In genomic region chr22:23280356-23281052, GRCh38 we compare ENCODE assay signal across 15 cellular contexts.
DNase-seq lines count a peak whose midpoint lies in the region; ATAC-seq, FAIRE-seq and TF ChIP-seq lines count a peak whose summit lies in the region.
"Had no signal": no experiment of that assay in that cellular context is flagged by ENCODE, and none has a peak within 500 bp of the region (broad histone marks: within the 10 kb centered on the region; RNA-seq: fewer than 3 reads in every experiment).

No MANE protein-coding gene starts in this region.

- ATAC-seq in activated T-cell treated with anti-CD3 and anti-CD28 coated beads, Interleukin-2, amount 50 U/mL, for 72 hours (replicated peaks in 1 of 2) = no peak
- ATAC-seq in K562 (no peak), upper lobe of right lung (no peak), HG02678 (IDR thresholded peaks at IDR 0.05; ENCODE audit: unreplicated experiment) (no peak)

- peaks cover 0 to 27% of the 10 kb centered on the region in 2 experiments; a peak in 2 of 5 replicates for H3K4me1 ChIP-seq in K562 (replicated peaks in 1 of 2; ENCODE audit: control insufficient read depth in 2 of 2, insufficient read depth in 2 of 2, low read length in 2 of 2)
- H3K4me1 ChIP-seq in mesenchymal stem cell (ENCODE audit: control insufficient read depth, insufficient read depth, low read depth, low read length) = peaks cover 25% of the 10 kb centered on the region
- peaks cover 29% of the 10 kb centered on the region for H3K4me1 ChIP-seq in upper lobe of right lung
- peaks cover 1% of the 10 kb centered on the region for H3K4me1 ChIP-seq in ovary (ENCODE audit: insufficient read depth)

- H3K27me3 Mint-ChIP-seq in activated T-cell treated with anti-CD3 and anti-CD28 coated beads, Interleukin-2, amount 50 U/mL, for 72 hours (ENCODE audit: low read depth) = no peaks in the 10 kb centered on the region
- H3K27me3 Mint-ChIP-seq: stimulated activated naive B cell treated with anti-CD40 and anti-IgM and Interleukin-4, amounts not matched to agents 10 μg/mL and 1 μg/mL and 100 μg/mL, for 72 hours had no signal

- H3K27me3 ChIP-seq in K562 (ENCODE audit: control insufficient read depth in 2 of 2, insufficient read depth in 2 of 2, low read length in 2 of 2) (no peaks in the 10 kb centered on the region), mesenchymal stem cell (ENCODE audit: control insufficient read depth in 1 of 2, insufficient read depth in 1 of 2, low read length in 2 of 2) (no peaks in the 10 kb centered on the region), upper lobe of right lung (no peaks in the 10 kb centered on the region), ovary (no peaks in the 10 kb centered on the region)

- H3K4me1 Mint-ChIP-seq in activated T-cell treated with anti-CD3 and anti-CD28 coated beads, Interleukin-2, amount 50 U/mL, for 72 hours (ENCODE audit: low read depth) = peaks cover 29% of the 10 kb centered on the region
- H3K4me1 Mint-ChIP-seq: mesothelial cell of epicardium had no signal

- no peak for FAIRE-seq in K562 (lab: Jason Lieb, UNC)
- FAIRE-seq: colon had no signal

- H3K9me3 ChIP-seq in K562 (replicated peaks; ENCODE audit: control insufficient read depth, insufficient read depth, low read depth, low read length) = no peaks in the 10 kb centered on the region
- H3K9me3 ChIP-seq in mesenchymal stem cell (ENCODE audit: control insufficient read depth, low read length) = no peaks in the 10 kb centered on the region
- H3K9me3 ChIP-seq in upper lobe of right lung = no peaks in the 10 kb centered on the region
- no peaks in the 10 kb centered on the region for H3K9me3 ChIP-seq in ovary

- peaks cover 2% of the 10 kb centered on the region for H3K79me1 ChIP-seq in mesenchymal stem cell (replicated peaks; ENCODE audit: low read length, poor library complexity, severe bottlenecking)

- H3K36me3 ChIP-seq in K562 (ENCODE audit: control insufficient read depth, insufficient read depth, low read length) (peaks cover 94% of the 10 kb centered on the region; the same call in 2 of the 3 replicates), mesenchymal stem cell (ENCODE audit: control insufficient read depth in 1 of 2, insufficient read depth in 2 of 2, low read depth in 1 of 2, low read length in 2 of 2) (peaks cover 67 to 81% of the 10 kb centered on the region in 2 experiments), upper lobe of right lung (peaks cover 29% of the 10 kb centered on the region), ovary (no peaks in the 10 kb centered on the region)

- TF ChIP-seq CTCF in K562 (IDR thresholded peaks at IDR 0.05 in 2 of 3, conservative IDR thresholded peaks at IDR 0.05 in 1 of 3; ENCODE audit: insufficient read depth in 2 of 3, low read depth in 1 of 3, low read length in 3 of 3) (peak in 1 of 3 experiments; percentile 4; a peak in 1 of 6 replicates), upper lobe of right lung (IDR thresholded peaks at IDR 0.05) (no peak), ovary (IDR thresholded peaks at IDR 0.05) (no peak)

- no TSS peak for BruUV-seq in K562 (replicated peaks; lab: Mats Ljungman, UMichigan)

- H3K27ac ChIP-seq in K562 (ENCODE audit: extremely low read depth, low read depth, low read length) = no peak overlapping the region
- H3K27ac ChIP-seq in mesenchymal stem cell (ENCODE audit: low read length, poor library complexity, severe bottlenecking) = no peak overlapping the region
- H3K27ac ChIP-seq in upper lobe of right lung = peak overlapping the region; percentile 79
- H3K27ac ChIP-seq in ovary = no peak overlapping the region

- H3K14ac ChIP-seq in mesenchymal stem cell (ENCODE audit: low read length in 2 of 2) = no peak overlapping the region

- 80% methylated on average over 13 of the region's 13 CpGs for WGBS in K562 (ENCODE audit: insufficient coverage, low coverage, missing lambda C conversion rate)
- 94% methylated on average over 13 of the region's 13 CpGs for WGBS in mesenchymal stem cell
- 87 to 91% (median 89%) methylated on average over 13 of the region's 13 CpGs for WGBS in ovary, 3 donors

- H2BK5ac ChIP-seq in mesenchymal stem cell (ENCODE audit: low read depth, low read length, poor library complexity, severe bottlenecking) = no peak overlapping the region

- H2AFZ ChIP-seq in K562 (ENCODE audit: low read depth, low read length) (no peak overlapping the region), mesenchymal stem cell (ENCODE audit: low read depth, low read length) (no peak overlapping the region)

- POLR2A ChIA-PET in K562 (lab: Yijun Ruan, JAX) = interaction anchor here (0.5 to 14.2 kb wide), 7 partner anchors 10 to 233 kb away, joined by 3 to 237 read pairs (median 6); partner anchors contain the start of gene BCR

- H3K4me2 ChIP-seq in K562 (ENCODE audit: insufficient read depth, low read length) (no peak overlapping the region), mesenchymal stem cell (ENCODE audit: low read length, poor library complexity, severe bottlenecking) (no peak overlapping the region)

- in situ Hi-C loops in K562 (cut with MboI) = no loop called here

- CTCF ChIA-PET in K562 (lab: Yijun Ruan, JAX; ENCODE audit: low intra/inter-chr PET ratio) = interaction anchor here (0.8 to 15.3 kb wide), 10 partner anchors 10 to 817 kb away, joined by 3 to 800 read pairs (median 10); partner anchors contain the start of gene BCR

- no peak overlapping the region for H2BK12ac ChIP-seq in mesenchymal stem cell (ENCODE audit: low read length in 2 of 2)

- H3K27ac Mint-ChIP-seq in activated T-cell treated with anti-CD3 and anti-CD28 coated beads, Interleukin-2, amount 50 U/mL, for 72 hours = peak overlapping the region; percentile 45
- H3K27ac Mint-ChIP-seq: mesothelial cell of epicardium had no signal

- no peak overlapping the region for H4K91ac ChIP-seq in mesenchymal stem cell (ENCODE audit: low read length)

- intact Hi-C loops in K562 (cut with micrococcal nuclease) (loop anchor here (1.0 to 10.0 kb wide), 4 partner anchors 102 to 436 kb away; no protein-coding TSS in a partner anchor), upper lobe of right lung (cut with DNase I) (no loop called here), ovary (cut with DNase I) (loop anchor here in 3 of 4 donors (2.0 to 10.0 kb wide), 2 partner anchors 102 to 326 kb away; no protein-coding TSS in a partner anchor)

- H2AK5ac ChIP-seq in mesenchymal stem cell (ENCODE audit: low read length, severe bottlenecking) = no peak overlapping the region

- no peak overlapping the region for H3K4ac ChIP-seq in mesenchymal stem cell (ENCODE audit: low read depth in 1 of 2, low read length in 2 of 2)

- no peak overlapping the region for H3K18ac ChIP-seq in mesenchymal stem cell (ENCODE audit: low read depth in 1 of 2, low read length in 2 of 2)

- H2BK15ac ChIP-seq in mesenchymal stem cell (ENCODE audit: low read depth, poor library complexity, severe bottlenecking) = no peak overlapping the region

- no peak overlapping the region for H2BK120ac ChIP-seq in mesenchymal stem cell (ENCODE audit: low read depth, low read length)

- H4K20me1 ChIP-seq in K562 (replicated peaks; ENCODE audit: control insufficient read depth, insufficient read depth, low read length) = peaks cover 76% of the 10 kb centered on the region

- H3K23ac ChIP-seq in mesenchymal stem cell (ENCODE audit: low read length in 2 of 2) = no peak overlapping the region

- no peak for DNase-seq in activated T-cell treated with anti-CD3 and anti-CD28 coated beads, Interleukin-2, amount 50 U/mL, for 72 hours
- DNase-seq in activated T-cell treated with anti-CD3 and anti-CD28 coated beads for 4 hours = no peak
- DNase-seq in K562 (ENCODE audit: extremely low read depth in 1 of 4, low spot score in 3 of 4) = peak; percentile 28 to 70 (median 64)
- DNase-seq in mesenchymal stem cell = no peak
- DNase-seq in upper lobe of right lung = no peak
- no peak for DNase-seq in A172 (ENCODE audit: low spot score)
- no peak for DNase-seq in ovary
- DNase-seq: NCI-H2171; NK-92 treated with Interleukin-12 subunit alpha and Interleukin-12 subunit beta, amount 100 ng/mL, for 24 hours; SIG-M5; stimulated activated CD4-positive, alpha-beta T cell treated with anti-CD3 and anti-CD28 coated beads, Interleukin-4, amount 100 ng/mL, for 4 hours; stimulated activated naive B cell treated with anti-CD40 and anti-IgM and Interleukin-4, amounts not matched to agents 10 μg/mL and 1 μg/mL and 100 μg/mL, for 72 hours had no signal

- no peak for TF ChIP-seq POLR2A in K562 (conservative IDR thresholded peaks at IDR 0.05)
- TF ChIP-seq POLR2A in ovary (IDR thresholded peaks at IDR 0.05) = no peak

- H4K8ac ChIP-seq in mesenchymal stem cell (ENCODE audit: low read length) = no peak overlapping the region

- H3K9me1 ChIP-seq in K562 (ENCODE audit: control insufficient read depth, insufficient read depth, low read length) = peaks cover 10% of the 10 kb centered on the region

- TF ChIP-seq RAD21 in K562 (CRISPR knock-in tag; conservative IDR thresholded peaks at IDR 0.05 in 1 of 2, IDR thresholded peaks at IDR 0.05 in 1 of 2) = 0 out of 4 replicates have a peak, but pooled peaks of 1 of the 2 experiments have one; percentile 7

- H3K4me3 ChIP-seq in K562 (no peak overlapping the region), mesenchymal stem cell (ENCODE audit: insufficient read depth in 1 of 2, low read depth in 1 of 2, low read length in 2 of 2) (no peak overlapping the region), upper lobe of right lung (no peak overlapping the region), ovary (no peak overlapping the region)

- no peaks in the 10 kb centered on the region for H3K9me3 Mint-ChIP-seq in activated T-cell treated with anti-CD3 and anti-CD28 coated beads, Interleukin-2, amount 50 U/mL, for 72 hours
- H3K9me3 Mint-ChIP-seq: mesothelial cell of epicardium; stimulated activated naive B cell treated with anti-CD40 and anti-IgM and Interleukin-4, amounts not matched to agents 10 μg/mL and 1 μg/mL and 100 μg/mL, for 72 hours had no signal

- TF ChIP-seq EP300 in K562 (IDR thresholded peaks at IDR 0.05; ENCODE audit: low read length) (no peak), ovary (IDR thresholded peaks at IDR 0.05) (no peak)

- H3K9ac ChIP-seq in K562 (ENCODE audit: insufficient read depth in 1 of 2, low read depth in 2 of 2, low read length in 2 of 2) = peak overlapping the region in 1 of 2 experiments; percentile 10; a peak in 1 of 4 replicates
- peak overlapping the region; percentile 23 for H3K9ac ChIP-seq in mesenchymal stem cell (ENCODE audit: low read length)

- H3K36me3 Mint-ChIP-seq in activated T-cell treated with anti-CD3 and anti-CD28 coated beads, Interleukin-2, amount 50 U/mL, for 72 hours (ENCODE audit: insufficient read depth in 2 of 2) = no peaks in the 10 kb centered on the region

- no peak overlapping the region for H3K4me3 Mint-ChIP-seq in activated T-cell treated with anti-CD3 and anti-CD28 coated beads, Interleukin-2, amount 50 U/mL, for 72 hours
- H3K4me3 Mint-ChIP-seq: mesothelial cell of epicardium; stimulated activated naive B cell treated with anti-CD40 and anti-IgM and Interleukin-4, amounts not matched to agents 10 μg/mL and 1 μg/mL and 100 μg/mL, for 72 hours had no signal

- H3K79me2 ChIP-seq in K562 (ENCODE audit: control insufficient read depth, insufficient read depth, low read length) = no peaks in the 10 kb centered on the region

TF ChIP-seq in K562, 482 proteins besides CTCF, POLR2A, EP300 and RAD21 (continues in another document):
- 0 out of 2 replicates have a peak, but pooled peaks have one; percentile 9 for TF ChIP-seq TCF7L2 (IDR thresholded peaks at IDR 0.05; ENCODE audit: low read depth, low read length)
- no peak for TF ChIP-seq NCOA6 (IDR thresholded peaks at IDR 0.05)

Comparison
In these comparisons a context has a peak if more than half of its experiments do, and no peak if none do; other contexts are left out.
1. DNase-seq: peak in K562 (4 of 4); none in activated T-cell treated with anti-CD3 and anti-CD28 coated beads, Interleukin-2, amount 50 U/mL, for 72 hours (0 of 2), activated T-cell treated with anti-CD3 and anti-CD28 coated beads for 4 hours (single experiment), mesenchymal stem cell (single experiment), upper lobe of right lung (single experiment), A172 (single experiment) and ovary (0 of 5).